1 cellular context compared by ENCODE assay signal in the genomic region with DNA sequence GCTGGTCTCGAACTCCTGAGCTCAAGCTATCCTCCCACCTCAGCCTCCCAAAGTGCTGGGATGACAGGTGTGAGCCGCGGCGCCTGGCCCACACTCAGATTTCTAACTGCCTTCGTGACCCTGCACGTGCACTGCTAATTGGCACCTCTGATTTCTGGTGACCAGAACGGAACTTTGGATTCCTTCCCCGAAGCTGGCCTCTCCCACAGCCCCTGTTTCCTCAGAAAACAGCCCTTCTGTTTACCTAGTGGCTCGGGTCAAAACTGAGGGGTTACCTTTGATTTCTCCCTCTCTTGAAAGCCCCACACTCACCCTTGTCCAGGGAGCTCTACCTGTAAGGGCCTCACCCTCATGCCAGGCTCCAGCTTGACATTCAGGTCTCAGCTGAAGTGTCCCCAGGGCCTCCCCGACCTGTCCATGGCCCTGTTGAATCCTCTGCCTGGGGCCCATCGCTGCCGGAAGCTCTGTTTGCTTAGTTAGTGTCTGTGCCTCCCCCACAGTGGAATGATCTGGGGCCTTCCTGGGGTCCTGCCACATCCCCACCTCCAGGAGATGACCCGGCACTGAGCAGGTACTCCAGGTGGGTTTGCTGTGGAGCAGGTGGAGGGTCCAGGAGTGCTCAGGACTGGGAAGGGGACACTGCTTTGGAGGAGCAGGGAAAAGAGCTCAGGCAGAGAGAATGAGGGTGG.
TF ChIP-seq lines count a peak whose summit lies in the region.

No MANE protein-coding gene starts in this region.

TF ChIP-seq in HepG2, 621 proteins besides CTCF, POLR2A, EP300 and RAD21 (continued from another document and continues in another):
- TF ChIP-seq, protein P1, sequence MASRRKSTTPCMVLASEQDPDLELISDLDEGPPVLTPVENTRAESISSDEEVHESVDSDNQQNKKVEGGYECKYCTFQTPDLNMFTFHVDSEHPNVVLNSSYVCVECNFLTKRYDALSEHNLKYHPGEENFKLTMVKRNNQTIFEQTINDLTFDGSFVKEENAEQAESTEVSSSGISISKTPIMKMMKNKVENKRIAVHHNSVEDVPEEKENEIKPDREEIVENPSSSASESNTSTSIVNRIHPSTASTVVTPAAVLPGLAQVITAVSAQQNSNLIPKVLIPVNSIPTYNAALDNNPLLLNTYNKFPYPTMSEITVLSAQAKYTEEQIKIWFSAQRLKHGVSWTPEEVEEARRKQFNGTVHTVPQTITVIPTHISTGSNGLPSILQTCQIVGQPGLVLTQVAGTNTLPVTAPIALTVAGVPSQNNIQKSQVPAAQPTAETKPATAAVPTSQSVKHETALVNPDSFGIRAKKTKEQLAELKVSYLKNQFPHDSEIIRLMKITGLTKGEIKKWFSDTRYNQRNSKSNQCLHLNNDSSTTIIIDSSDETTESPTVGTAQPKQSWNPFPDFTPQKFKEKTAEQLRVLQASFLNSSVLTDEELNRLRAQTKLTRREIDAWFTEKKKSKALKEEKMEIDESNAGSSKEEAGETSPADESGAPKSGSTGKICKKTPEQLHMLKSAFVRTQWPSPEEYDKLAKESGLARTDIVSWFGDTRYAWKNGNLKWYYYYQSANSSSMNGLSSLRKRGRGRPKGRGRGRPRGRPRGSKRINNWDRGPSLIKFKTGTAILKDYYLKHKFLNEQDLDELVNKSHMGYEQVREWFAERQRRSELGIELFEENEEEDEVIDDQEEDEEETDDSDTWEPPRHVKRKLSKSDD (CRISPR knock-in tag; IDR thresholded peaks at IDR 0.05; ENCODE audit: low read depth) = no peak
- peak; percentile 50 for TF ChIP-seq SPEN (CRISPR knock-in tag; IDR thresholded peaks at IDR 0.05; ENCODE audit: low read depth)
- TF ChIP-seq ASH2L (IDR thresholded peaks at IDR 0.05; ENCODE audit: insufficient read length, low read depth, low read length) = peak; percentile 47
- peak; percentile 48 for TF ChIP-seq MED8 (CRISPR knock-in tag; IDR thresholded peaks at IDR 0.05; ENCODE audit: insufficient replicate concordance)
- TF ChIP-seq, protein P2, sequence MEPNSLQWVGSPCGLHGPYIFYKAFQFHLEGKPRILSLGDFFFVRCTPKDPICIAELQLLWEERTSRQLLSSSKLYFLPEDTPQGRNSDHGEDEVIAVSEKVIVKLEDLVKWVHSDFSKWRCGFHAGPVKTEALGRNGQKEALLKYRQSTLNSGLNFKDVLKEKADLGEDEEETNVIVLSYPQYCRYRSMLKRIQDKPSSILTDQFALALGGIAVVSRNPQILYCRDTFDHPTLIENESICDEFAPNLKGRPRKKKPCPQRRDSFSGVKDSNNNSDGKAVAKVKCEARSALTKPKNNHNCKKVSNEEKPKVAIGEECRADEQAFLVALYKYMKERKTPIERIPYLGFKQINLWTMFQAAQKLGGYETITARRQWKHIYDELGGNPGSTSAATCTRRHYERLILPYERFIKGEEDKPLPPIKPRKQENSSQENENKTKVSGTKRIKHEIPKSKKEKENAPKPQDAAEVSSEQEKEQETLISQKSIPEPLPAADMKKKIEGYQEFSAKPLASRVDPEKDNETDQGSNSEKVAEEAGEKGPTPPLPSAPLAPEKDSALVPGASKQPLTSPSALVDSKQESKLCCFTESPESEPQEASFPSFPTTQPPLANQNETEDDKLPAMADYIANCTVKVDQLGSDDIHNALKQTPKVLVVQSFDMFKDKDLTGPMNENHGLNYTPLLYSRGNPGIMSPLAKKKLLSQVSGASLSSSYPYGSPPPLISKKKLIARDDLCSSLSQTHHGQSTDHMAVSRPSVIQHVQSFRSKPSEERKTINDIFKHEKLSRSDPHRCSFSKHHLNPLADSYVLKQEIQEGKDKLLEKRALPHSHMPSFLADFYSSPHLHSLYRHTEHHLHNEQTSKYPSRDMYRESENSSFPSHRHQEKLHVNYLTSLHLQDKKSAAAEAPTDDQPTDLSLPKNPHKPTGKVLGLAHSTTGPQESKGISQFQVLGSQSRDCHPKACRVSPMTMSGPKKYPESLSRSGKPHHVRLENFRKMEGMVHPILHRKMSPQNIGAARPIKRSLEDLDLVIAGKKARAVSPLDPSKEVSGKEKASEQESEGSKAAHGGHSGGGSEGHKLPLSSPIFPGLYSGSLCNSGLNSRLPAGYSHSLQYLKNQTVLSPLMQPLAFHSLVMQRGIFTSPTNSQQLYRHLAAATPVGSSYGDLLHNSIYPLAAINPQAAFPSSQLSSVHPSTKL (CRISPR knock-in tag; IDR thresholded peaks at IDR 0.05) = peak; percentile 76
- peak; percentile 46; the same call in 1 of the 2 replicates for TF ChIP-seq ISL2 (CRISPR knock-in tag; IDR thresholded peaks at IDR 0.05)
- TF ChIP-seq, protein P3, sequence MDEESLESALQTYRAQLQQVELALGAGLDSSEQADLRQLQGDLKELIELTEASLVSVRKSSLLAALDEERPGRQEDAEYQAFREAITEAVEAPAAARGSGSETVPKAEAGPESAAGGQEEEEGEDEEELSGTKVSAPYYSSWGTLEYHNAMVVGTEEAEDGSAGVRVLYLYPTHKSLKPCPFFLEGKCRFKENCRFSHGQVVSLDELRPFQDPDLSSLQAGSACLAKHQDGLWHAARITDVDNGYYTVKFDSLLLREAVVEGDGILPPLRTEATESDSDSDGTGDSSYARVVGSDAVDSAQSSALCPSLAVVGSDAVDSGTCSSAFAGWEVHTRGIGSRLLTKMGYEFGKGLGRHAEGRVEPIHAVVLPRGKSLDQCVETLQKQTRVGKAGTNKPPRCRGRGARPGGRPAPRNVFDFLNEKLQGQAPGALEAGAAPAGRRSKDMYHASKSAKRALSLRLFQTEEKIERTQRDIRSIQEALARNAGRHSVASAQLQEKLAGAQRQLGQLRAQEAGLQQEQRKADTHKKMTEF (CRISPR knock-in tag; IDR thresholded peaks at IDR 0.05) = peak; percentile 27; the same call in 1 of the 2 replicates
- peak; percentile 73; the same call in 1 of the 2 replicates for TF ChIP-seq SIX4 (CRISPR knock-in tag; IDR thresholded peaks at IDR 0.05)
- TF ChIP-seq, protein P4, sequence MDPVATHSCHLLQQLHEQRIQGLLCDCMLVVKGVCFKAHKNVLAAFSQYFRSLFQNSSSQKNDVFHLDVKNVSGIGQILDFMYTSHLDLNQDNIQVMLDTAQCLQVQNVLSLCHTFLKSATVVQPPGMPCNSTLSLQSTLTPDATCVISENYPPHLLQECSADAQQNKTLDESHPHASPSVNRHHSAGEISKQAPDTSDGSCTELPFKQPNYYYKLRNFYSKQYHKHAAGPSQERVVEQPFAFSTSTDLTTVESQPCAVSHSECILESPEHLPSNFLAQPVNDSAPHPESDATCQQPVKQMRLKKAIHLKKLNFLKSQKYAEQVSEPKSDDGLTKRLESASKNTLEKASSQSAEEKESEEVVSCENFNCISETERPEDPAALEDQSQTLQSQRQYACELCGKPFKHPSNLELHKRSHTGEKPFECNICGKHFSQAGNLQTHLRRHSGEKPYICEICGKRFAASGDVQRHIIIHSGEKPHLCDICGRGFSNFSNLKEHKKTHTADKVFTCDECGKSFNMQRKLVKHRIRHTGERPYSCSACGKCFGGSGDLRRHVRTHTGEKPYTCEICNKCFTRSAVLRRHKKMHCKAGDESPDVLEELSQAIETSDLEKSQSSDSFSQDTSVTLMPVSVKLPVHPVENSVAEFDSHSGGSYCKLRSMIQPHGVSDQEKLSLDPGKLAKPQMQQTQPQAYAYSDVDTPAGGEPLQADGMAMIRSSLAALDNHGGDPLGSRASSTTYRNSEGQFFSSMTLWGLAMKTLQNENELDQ (CRISPR knock-in tag; IDR thresholded peaks at IDR 0.05; ENCODE audit: borderline replicate concordance) = 0 out of 2 replicates have a peak, but pooled peaks have one; percentile 64
- no peak for TF ChIP-seq ZNF207 (IDR thresholded peaks at IDR 0.05; ENCODE audit: borderline replicate concordance)
- no peak for TF ChIP-seq BRCA1 (CRISPR knock-in tag; IDR thresholded peaks at IDR 0.05)
- TF ChIP-seq FOXA1 (IDR thresholded peaks at IDR 0.05) = no peak
- peak; percentile 28; the same call in 1 of the 2 replicates for TF ChIP-seq FOXA1 (CRISPR knock-in tag; IDR thresholded peaks at IDR 0.05)
- TF ChIP-seq, protein P5, sequence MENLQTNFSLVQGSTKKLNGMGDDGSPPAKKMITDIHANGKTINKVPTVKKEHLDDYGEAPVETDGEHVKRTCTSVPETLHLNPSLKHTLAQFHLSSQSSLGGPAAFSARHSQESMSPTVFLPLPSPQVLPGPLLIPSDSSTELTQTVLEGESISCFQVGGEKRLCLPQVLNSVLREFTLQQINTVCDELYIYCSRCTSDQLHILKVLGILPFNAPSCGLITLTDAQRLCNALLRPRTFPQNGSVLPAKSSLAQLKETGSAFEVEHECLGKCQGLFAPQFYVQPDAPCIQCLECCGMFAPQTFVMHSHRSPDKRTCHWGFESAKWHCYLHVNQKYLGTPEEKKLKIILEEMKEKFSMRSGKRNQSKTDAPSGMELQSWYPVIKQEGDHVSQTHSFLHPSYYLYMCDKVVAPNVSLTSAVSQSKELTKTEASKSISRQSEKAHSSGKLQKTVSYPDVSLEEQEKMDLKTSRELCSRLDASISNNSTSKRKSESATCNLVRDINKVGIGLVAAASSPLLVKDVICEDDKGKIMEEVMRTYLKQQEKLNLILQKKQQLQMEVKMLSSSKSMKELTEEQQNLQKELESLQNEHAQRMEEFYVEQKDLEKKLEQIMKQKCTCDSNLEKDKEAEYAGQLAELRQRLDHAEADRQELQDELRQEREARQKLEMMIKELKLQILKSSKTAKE (CRISPR knock-in tag; IDR thresholded peaks at IDR 0.05; ENCODE audit: borderline replicate concordance) = peak; percentile 34; the same call in 1 of the 2 replicates
- TF ChIP-seq, protein P6, sequence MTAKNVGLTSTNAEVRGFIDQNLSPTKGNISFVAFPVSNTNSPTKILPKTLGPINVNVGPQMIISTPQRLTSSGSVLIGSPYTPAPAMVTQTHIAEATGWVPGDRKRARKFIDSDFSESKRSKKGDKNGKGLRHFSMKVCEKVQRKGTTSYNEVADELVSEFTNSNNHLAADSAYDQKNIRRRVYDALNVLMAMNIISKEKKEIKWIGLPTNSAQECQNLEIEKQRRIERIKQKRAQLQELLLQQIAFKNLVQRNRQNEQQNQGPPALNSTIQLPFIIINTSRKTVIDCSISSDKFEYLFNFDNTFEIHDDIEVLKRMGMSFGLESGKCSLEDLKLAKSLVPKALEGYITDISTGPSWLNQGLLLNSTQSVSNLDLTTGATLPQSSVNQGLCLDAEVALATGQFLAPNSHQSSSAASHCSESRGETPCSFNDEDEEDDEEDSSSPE (CRISPR knock-in tag; IDR thresholded peaks at IDR 0.05) = peak; percentile 76
- peak; percentile 64; the same call in 1 of the 2 replicates for TF ChIP-seq ZNF788 (CRISPR knock-in tag; IDR thresholded peaks at IDR 0.05; ENCODE audit: borderline replicate concordance)
- TF ChIP-seq ZFY (CRISPR knock-in tag; IDR thresholded peaks at IDR 0.05) = peak; percentile 60
- TF ChIP-seq KLF16 (CRISPR knock-in tag; IDR thresholded peaks at IDR 0.05) = peak in 1 of 2 experiments; percentile 27; a peak in 1 of 4 replicates
- 0 out of 2 replicates have a peak, but pooled peaks have one; percentile 67 for TF ChIP-seq ZNF337 (CRISPR knock-in tag; IDR thresholded peaks at IDR 0.05; ENCODE audit: borderline replicate concordance, low read depth)
- TF ChIP-seq, protein P7, sequence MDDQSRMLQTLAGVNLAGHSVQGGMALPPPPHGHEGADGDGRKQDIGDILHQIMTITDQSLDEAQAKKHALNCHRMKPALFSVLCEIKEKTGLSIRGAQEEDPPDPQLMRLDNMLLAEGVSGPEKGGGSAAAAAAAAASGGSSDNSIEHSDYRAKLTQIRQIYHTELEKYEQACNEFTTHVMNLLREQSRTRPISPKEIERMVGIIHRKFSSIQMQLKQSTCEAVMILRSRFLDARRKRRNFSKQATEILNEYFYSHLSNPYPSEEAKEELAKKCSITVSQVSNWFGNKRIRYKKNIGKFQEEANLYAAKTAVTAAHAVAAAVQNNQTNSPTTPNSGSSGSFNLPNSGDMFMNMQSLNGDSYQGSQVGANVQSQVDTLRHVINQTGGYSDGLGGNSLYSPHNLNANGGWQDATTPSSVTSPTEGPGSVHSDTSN (CRISPR knock-in tag; IDR thresholded peaks at IDR 0.05; ENCODE audit: borderline replicate concordance) = no peak
- TF ChIP-seq FOXJ3 (CRISPR knock-in tag; IDR thresholded peaks at IDR 0.05; ENCODE audit: borderline replicate concordance) = peak; percentile 52; the same call in 1 of the 2 replicates
- no peak for TF ChIP-seq ZC3H13 (CRISPR knock-in tag; IDR thresholded peaks at IDR 0.05)
- TF ChIP-seq, protein P8, sequence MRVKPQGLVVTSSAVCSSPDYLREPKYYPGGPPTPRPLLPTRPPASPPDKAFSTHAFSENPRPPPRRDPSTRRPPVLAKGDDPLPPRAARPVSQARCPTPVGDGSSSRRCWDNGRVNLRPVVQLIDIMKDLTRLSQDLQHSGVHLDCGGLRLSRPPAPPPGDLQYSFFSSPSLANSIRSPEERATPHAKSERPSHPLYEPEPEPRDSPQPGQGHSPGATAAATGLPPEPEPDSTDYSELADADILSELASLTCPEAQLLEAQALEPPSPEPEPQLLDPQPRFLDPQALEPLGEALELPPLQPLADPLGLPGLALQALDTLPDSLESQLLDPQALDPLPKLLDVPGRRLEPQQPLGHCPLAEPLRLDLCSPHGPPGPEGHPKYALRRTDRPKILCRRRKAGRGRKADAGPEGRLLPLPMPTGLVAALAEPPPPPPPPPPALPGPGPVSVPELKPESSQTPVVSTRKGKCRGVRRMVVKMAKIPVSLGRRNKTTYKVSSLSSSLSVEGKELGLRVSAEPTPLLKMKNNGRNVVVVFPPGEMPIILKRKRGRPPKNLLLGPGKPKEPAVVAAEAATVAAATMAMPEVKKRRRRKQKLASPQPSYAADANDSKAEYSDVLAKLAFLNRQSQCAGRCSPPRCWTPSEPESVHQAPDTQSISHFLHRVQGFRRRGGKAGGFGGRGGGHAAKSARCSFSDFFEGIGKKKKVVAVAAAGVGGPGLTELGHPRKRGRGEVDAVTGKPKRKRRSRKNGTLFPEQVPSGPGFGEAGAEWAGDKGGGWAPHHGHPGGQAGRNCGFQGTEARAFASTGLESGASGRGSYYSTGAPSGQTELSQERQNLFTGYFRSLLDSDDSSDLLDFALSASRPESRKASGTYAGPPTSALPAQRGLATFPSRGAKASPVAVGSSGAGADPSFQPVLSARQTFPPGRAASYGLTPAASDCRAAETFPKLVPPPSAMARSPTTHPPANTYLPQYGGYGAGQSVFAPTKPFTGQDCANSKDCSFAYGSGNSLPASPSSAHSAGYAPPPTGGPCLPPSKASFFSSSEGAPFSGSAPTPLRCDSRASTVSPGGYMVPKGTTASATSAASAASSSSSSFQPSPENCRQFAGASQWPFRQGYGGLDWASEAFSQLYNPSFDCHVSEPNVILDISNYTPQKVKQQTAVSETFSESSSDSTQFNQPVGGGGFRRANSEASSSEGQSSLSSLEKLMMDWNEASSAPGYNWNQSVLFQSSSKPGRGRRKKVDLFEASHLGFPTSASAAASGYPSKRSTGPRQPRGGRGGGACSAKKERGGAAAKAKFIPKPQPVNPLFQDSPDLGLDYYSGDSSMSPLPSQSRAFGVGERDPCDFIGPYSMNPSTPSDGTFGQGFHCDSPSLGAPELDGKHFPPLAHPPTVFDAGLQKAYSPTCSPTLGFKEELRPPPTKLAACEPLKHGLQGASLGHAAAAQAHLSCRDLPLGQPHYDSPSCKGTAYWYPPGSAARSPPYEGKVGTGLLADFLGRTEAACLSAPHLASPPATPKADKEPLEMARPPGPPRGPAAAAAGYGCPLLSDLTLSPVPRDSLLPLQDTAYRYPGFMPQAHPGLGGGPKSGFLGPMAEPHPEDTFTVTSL (CRISPR knock-in tag; IDR thresholded peaks at IDR 0.05; ENCODE audit: borderline replicate concordance) = peak; percentile 33; the same call in 1 of the 2 replicates
- TF ChIP-seq YEATS4 (CRISPR knock-in tag; IDR thresholded peaks at IDR 0.05; ENCODE audit: borderline replicate concordance) = 0 out of 2 replicates have a peak, but pooled peaks have one; percentile 49
- no peak for TF ChIP-seq MAF1 (CRISPR knock-in tag; IDR thresholded peaks at IDR 0.05; ENCODE audit: borderline replicate concordance)
- TF ChIP-seq MEIS2 (CRISPR knock-in tag; IDR thresholded peaks at IDR 0.05) = peak; percentile 58; the same call in 1 of the 2 replicates
- peak; percentile 99 for TF ChIP-seq GFI1 (CRISPR knock-in tag; IDR thresholded peaks at IDR 0.05; ENCODE audit: borderline replicate concordance)
- TF ChIP-seq NR2F2 (IDR thresholded peaks at IDR 0.05; ENCODE audit: borderline replicate concordance, low read depth) = peak; percentile 87
- 0 out of 2 replicates have a peak, but pooled peaks have one; percentile 13 for TF ChIP-seq JUND (CRISPR knock-in tag; IDR thresholded peaks at IDR 0.05)
